In the genomic region with DNA sequence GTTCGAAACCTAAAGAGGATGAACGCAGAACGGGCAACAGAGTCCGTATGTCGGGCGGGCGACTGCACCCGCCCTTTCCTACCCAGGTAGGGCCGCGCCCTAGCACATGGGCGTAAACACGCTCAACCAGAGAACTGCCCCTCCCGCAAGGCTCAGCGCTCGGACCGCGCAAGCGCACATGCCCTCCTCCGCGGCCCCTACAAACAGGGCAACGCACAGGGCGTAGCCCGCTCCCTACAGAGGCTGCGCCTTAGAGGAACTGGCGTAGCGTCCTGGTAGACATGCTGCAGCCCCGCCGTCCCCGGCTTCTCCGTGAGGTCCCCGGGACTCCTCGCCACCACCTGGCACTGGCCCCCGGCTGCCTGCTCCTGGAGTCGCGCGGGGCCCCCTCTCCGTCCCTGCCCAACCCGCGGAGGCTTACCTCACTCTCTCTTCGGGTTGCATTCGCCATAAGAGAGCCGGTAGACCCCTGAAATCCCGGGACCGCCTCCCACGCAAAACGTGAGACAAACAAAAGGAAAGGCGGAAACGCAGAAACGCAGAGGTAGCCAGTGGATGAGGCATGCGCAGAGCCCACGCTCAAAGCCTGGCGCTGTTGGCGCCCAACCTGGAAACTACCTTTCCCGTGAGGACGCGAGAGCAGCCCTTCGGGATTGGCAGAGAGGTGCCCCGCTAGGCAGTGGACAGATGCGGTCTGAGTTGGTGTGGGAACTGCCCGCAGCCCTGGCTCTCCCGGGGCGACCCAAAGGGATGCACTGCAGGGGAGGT, we compare ENCODE assay signal across 8 cellular contexts. TPM values are rescaled to one million over a fixed set of nuclear protein-coding genes. Genes with fewer than 3 reads are reported as not detected.
DNase-seq lines count a peak whose midpoint lies in the region; ATAC-seq and TF ChIP-seq lines count a peak whose summit lies in the region.

TSS of gene ZNF33B (minus strand) at position 518 of the 768 bp plus-strand sequence. CDS start 1,642 bp downstream, outside the sequence.

- H3K4me1 ChIP-seq in adrenal gland (replicated peaks in 1 of 2), result peaks cover 5 to 10% of the 10 kb centered on the region in 2 donors
- H3K4me1 ChIP-seq in heart right ventricle, result peaks cover 0 to 12% (median 5%) of the 10 kb centered on the region in 9 donors
- H3K4me1 ChIP-seq in upper lobe of left lung, result peaks cover 0 to 14% (median 8%) of the 10 kb centered on the region in 4 donors

- no peak for TF ChIP-seq EP300 in upper lobe of left lung (IDR thresholded peaks at IDR 0.05)

- no peaks in the 10 kb centered on the region for H3K27me3 ChIP-seq in adrenal gland
- H3K27me3 ChIP-seq in heart right ventricle, result no peaks in the 10 kb centered on the region
- H3K27me3 ChIP-seq in upper lobe of left lung, result no peaks in the 10 kb centered on the region

- TF ChIP-seq CTCF in GM13977 (IDR thresholded peaks at IDR 0.05; ENCODE audit: extremely low read depth, insufficient read depth, missing control alignments) (no peak), adrenal gland (IDR thresholded peaks at IDR 0.05) (no peak), heart right ventricle (IDR thresholded peaks at IDR 0.05) (no peak), upper lobe of left lung (IDR thresholded peaks at IDR 0.05) (no peak)

- peak; percentile 93 for ATAC-seq in HG02870 (IDR thresholded peaks at IDR 0.05; ENCODE audit: unreplicated experiment)
- ATAC-seq in T-cell (replicated peaks in 1 of 4), result peak; percentile 92 to 96 (median 94)
- peak; percentile 98 to 100 (median 99) for ATAC-seq in heart right ventricle
- ATAC-seq in upper lobe of left lung (ENCODE audit: low FRiP score in 2 of 2), result peak; percentile 99 to 100

- H3K27me3 Mint-ChIP-seq in T-cell, result no peaks in the 10 kb centered on the region

- H3K36me3 ChIP-seq in adrenal gland (replicated peaks in 1 of 2), result no peaks in the 10 kb centered on the region
- H3K36me3 ChIP-seq in heart right ventricle, result peaks cover 0 to 11% (median 0%) of the 10 kb centered on the region in 9 donors
- peaks cover 0 to 1% (median 0%) of the 10 kb centered on the region in 4 donors for H3K36me3 ChIP-seq in upper lobe of left lung

- peak; percentile 47 to 82 for TF ChIP-seq POLR2A in adrenal gland (IDR thresholded peaks at IDR 0.05)
- peak in 3 of 4 donors; percentile 71 to 87 (median 72) for TF ChIP-seq POLR2A in upper lobe of left lung (IDR thresholded peaks at IDR 0.05)

- no peaks in the 10 kb centered on the region for H3K9me3 Mint-ChIP-seq in T-cell

- H3K4me3 ChIP-seq in adrenal gland (peak within 1 kb of the TSS; percentile 34 to 89 (median 70)), heart right ventricle (peak within 1 kb of the TSS; percentile 59 to 88 (median 80)), upper lobe of left lung (peak within 1 kb of the TSS; percentile 80 to 90 (median 82))

- 0 to 1% (median 0%) methylated on average over 29 to 62 of the region's 62 CpGs for WGBS in adrenal gland, 4 donors
- WGBS in heart right ventricle, 2 donors, result 0 to 1% methylated on average over 62 of the region's 62 CpGs
- WGBS in upper lobe of left lung, 2 donors, result 0% methylated on average over 20 to 54 of the region's 62 CpGs

- in situ Hi-C loops in GM13977 (cut with MboI; ENCODE audit: low pct_unique_long_range_greater_than_20kb, low sequenced_read_pairs, unreplicated experiment), result no loop called here

- peak within 1 kb of the TSS; percentile 96 to 99 for H3K27ac Mint-ChIP-seq in T-cell

- H3K36me3 Mint-ChIP-seq in T-cell, result peaks cover 26% of the 10 kb centered on the region

- CTCF ChIA-PET in T-cell (lab: Charles Lee), result no interaction called here

- DNase-seq in GM13977 (ENCODE audit: low spot score) (peak; percentile 89), NCI-H146 (lab: John Stamatoyannopoulos, UW) (peak; percentile 96), T-cell (peak; percentile 86 to 97 (median 90)), adrenal gland (peak; percentile 93 to 97 (median 95)), heart right ventricle (peak; percentile 91 to 95), posterior cingulate gyrus (peak; percentile 79 to 99 (median 91)), upper lobe of left lung (peak; percentile 97 to 98)

- H3K4me1 Mint-ChIP-seq in T-cell, result peaks cover 45 to 51% (median 51%) of the 10 kb centered on the region in 3 donors

- POLR2A ChIA-PET in T-cell (lab: Charles Lee), result no interaction called here

- H3K4me3 Mint-ChIP-seq in T-cell, result peak within 1 kb of the TSS; percentile 95 to 99 (median 98)

- H3K9me3 ChIP-seq in adrenal gland (replicated peaks in 1 of 3), result no peaks in the 10 kb centered on the region
- H3K9me3 ChIP-seq in heart right ventricle, result no peaks in the 10 kb centered on the region
- H3K9me3 ChIP-seq in upper lobe of left lung, result no peaks in the 10 kb centered on the region

- intact Hi-C loops in adrenal gland (cut with DNase I), result no loop called here
- intact Hi-C loops in heart right ventricle (cut with DNase I), result loop anchor here in 4 of 10 donors (1.0 to 10.0 kb wide), 5 partner anchors 83 to 145 kb away; partner anchors contain the start of gene BMS1 (in 2 of the 4)
- intact Hi-C loops in posterior cingulate gyrus (cut with DNase I), result loop anchor here (1.0 kb wide), 1 partner anchor 86 kb away; no protein-coding TSS in a partner anchor

- peak within 1 kb of the TSS; percentile 70 to 97 (median 90) for H3K27ac ChIP-seq in adrenal gland
- H3K27ac ChIP-seq in heart right ventricle, result peak within 1 kb of the TSS; percentile 67 to 95 (median 92)
- peak within 1 kb of the TSS; percentile 92 to 97 (median 94) for H3K27ac ChIP-seq in upper lobe of left lung

RNA-seq across cellular contexts. Expression of gene ZNF33B, which starts in this region (rescaled TPM):
- total RNA-seq in T-cell (10 to 100 TPM; 26.4 to 61.6 (median 57.7) TPM), adrenal gland (10 to 100 TPM; 11.4 to 43.0 (median 21.9) TPM), heart right ventricle (10 to 100 TPM in 9 of 10 donors, 1 to 10 TPM in 1; 9.3 to 19.3 (median 14.2) TPM), upper lobe of left lung (10 to 100 TPM; 20.2 to 51.3 (median 32.0) TPM)
- polyA plus RNA-seq in adrenal gland (10 to 100 TPM in 1 of 3 donors, 1 to 10 TPM in 2; 5.1 to 20.2 (median 6.7) TPM), heart right ventricle (1 to 10 TPM; 3.4 to 4.5 TPM)

Comparison
In these comparisons a context has a peak if more than half of its experiments do, and no peak if none do; other contexts are left out.
1. Peak in every context shown above with its lines: DNase-seq, ATAC-seq, H3K4me3 ChIP-seq and H3K27ac ChIP-seq.